ENCODE assay signal across 1 cellular context in genomic region chr7:75565129-75565528, GRCh38.
TF ChIP-seq lines count a peak whose summit lies in the region.

No MANE protein-coding gene starts in this region.

TF ChIP-seq in GM23338, 12 proteins besides CTCF, POLR2A, EP300 and RAD21 (continued from another document):
- TF ChIP-seq ETS1 (IDR thresholded peaks at IDR 0.05) (no peak), EZH2phosphoT487 (IDR thresholded peaks at IDR 0.05; ENCODE audit: unreplicated experiment) (no peak), EZH2 (IDR thresholded peaks at IDR 0.05; ENCODE audit: low read depth, unreplicated experiment) (no peak), JUNB (IDR thresholded peaks at IDR 0.05; ENCODE audit: unreplicated experiment) (no peak)
TF ChIP-seq in GM23338: peak in this region for 0.
